Comparison of ENCODE assay signal across 8 cellular contexts in the genomic region with DNA sequence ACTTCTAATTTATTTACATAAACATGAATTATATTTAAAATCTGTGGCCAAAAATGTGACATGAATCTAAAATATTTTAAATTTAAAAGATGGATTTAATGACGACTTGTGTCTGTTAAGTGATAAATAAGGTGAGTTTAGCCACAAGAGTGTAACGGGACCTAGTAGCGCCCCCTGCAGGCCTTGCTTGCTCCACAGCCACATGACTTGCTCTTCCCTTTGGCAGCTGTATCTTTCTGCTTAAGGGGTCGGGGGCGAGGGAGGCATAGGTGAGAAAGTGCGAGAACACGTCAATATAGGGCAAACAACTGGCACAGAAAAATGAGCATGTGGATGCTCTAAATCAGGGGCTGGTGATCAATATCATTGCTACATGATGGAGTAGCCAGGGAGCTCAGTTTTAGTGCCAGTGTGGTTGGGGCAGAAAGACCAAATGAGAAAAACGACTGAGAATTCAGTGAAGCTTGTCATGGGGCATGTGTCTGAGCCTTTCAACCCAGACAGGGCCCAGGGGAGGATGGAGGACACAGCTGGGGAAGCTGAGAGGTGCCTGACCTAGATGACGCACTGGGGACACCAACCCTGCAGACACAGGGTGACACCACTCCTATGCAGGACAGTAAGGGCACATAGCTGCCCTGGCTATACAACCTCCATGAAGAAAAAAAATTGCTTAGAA. TPM values are rescaled to one million over a fixed set of nuclear protein-coding genes. Genes with fewer than 3 reads are reported as not detected.
DNase-seq lines count a peak whose midpoint lies in the region; ATAC-seq and TF ChIP-seq lines count a peak whose summit lies in the region.

No MANE protein-coding gene starts in this region.

- H3K36me3 Mint-ChIP-seq in activated CD8-positive, alpha-beta T cell treated with anti-CD3 and anti-CD28 coated beads for 36 hours (ENCODE audit: low read depth) = peaks cover 37% of the 10 kb centered on the region

- H3K4me3 Mint-ChIP-seq in activated CD8-positive, alpha-beta T cell treated with anti-CD3 and anti-CD28 coated beads for 36 hours = no peak overlapping the region

- H3K9me3 ChIP-seq in esophagus squamous epithelium (no peaks in the 10 kb centered on the region), osteoblast (ENCODE audit: low read depth, low read length) (no peaks in the 10 kb centered on the region), upper lobe of right lung (no peaks in the 10 kb centered on the region)

- CTCF ChIA-PET in activated CD8-positive, alpha-beta T cell treated with anti-CD3 and anti-CD28 coated beads for 36 hours (lab: Charles Lee) = interaction anchor here (0.8 to 13.6 kb wide), 25 partner anchors 9 to 346 kb away, joined by 3 to 155 read pairs (median 4); no protein-coding TSS in a partner anchor

- H3K4me1 ChIP-seq in esophagus squamous epithelium = no peaks in the 10 kb centered on the region
- H3K4me1 ChIP-seq in osteoblast (ENCODE audit: insufficient read depth, low read length) = no peaks in the 10 kb centered on the region
- no peaks in the 10 kb centered on the region for H3K4me1 ChIP-seq in upper lobe of right lung

- H2AFZ ChIP-seq in osteoblast (ENCODE audit: low read length) = no peak overlapping the region

- no peaks in the 10 kb centered on the region for H3K79me2 ChIP-seq in osteoblast (ENCODE audit: insufficient read depth, low read length)

- no peak for ATAC-seq in activated CD8-positive, alpha-beta T cell treated with anti-CD3 and anti-CD28 coated beads for 36 hours
- ATAC-seq in upper lobe of right lung = peak; percentile 79

- H3K9me3 Mint-ChIP-seq in activated CD8-positive, alpha-beta T cell treated with anti-CD3 and anti-CD28 coated beads for 36 hours = no peaks in the 10 kb centered on the region

- DNase-seq in DMS153 treated with DMSO at 0.1 percent for 48 hours (lab: John Stamatoyannopoulos, UW; ENCODE audit: unreplicated experiment) = peak; percentile 6
- no peak for DNase-seq in DMS153 (lab: John Stamatoyannopoulos, UW)
- DNase-seq in NAMALWA (ENCODE audit: low spot score) = peak; percentile 64
- DNase-seq in activated CD8-positive, alpha-beta T cell treated with anti-CD3 and anti-CD28 coated beads for 36 hours = peak; percentile 85
- no peak for DNase-seq in esophagus squamous epithelium (lab: John Stamatoyannopoulos, UW)
- DNase-seq in osteoblast (ENCODE audit: insufficient read length, low spot score, missing footprints) = no peak
- peak; percentile 85 for DNase-seq in upper lobe of right lung
- no peak for DNase-seq in NCI-H2107 (lab: John Stamatoyannopoulos, UW)

- POLR2A ChIA-PET in activated CD8-positive, alpha-beta T cell treated with anti-CD3 and anti-CD28 coated beads for 36 hours (lab: Charles Lee) = no interaction called here

- intact Hi-C loops in activated CD8-positive, alpha-beta T cell treated with anti-CD3 and anti-CD28 coated beads for 36 hours (cut with micrococcal nuclease) = no loop called here
- intact Hi-C loops in esophagus squamous epithelium (cut with DNase I) = no loop called here
- intact Hi-C loops in upper lobe of right lung (cut with DNase I) = no loop called here

- no peak for TF ChIP-seq POLR2A in esophagus squamous epithelium (IDR thresholded peaks at IDR 0.05)

- peaks cover 0 to 96% (median 5%) of the 10 kb centered on the region in 3 donors for H3K36me3 ChIP-seq in esophagus squamous epithelium
- H3K36me3 ChIP-seq in osteoblast (ENCODE audit: insufficient read depth, low read length) = peaks cover 40% of the 10 kb centered on the region
- peaks cover 64% of the 10 kb centered on the region for H3K36me3 ChIP-seq in upper lobe of right lung

- no peak overlapping the region for H3K4me2 ChIP-seq in osteoblast (ENCODE audit: insufficient read depth, low read length)

- H3K27ac ChIP-seq in esophagus squamous epithelium = no peak overlapping the region
- no peak overlapping the region for H3K27ac ChIP-seq in osteoblast (ENCODE audit: low read depth, low read length)
- H3K27ac ChIP-seq in upper lobe of right lung = no peak overlapping the region

- no peaks in the 10 kb centered on the region for H4K20me1 ChIP-seq in osteoblast (ENCODE audit: insufficient read depth, low read length)

- no peaks in the 10 kb centered on the region for H3K27me3 Mint-ChIP-seq in activated CD8-positive, alpha-beta T cell treated with anti-CD3 and anti-CD28 coated beads for 36 hours

- peak; percentile 67 for TF ChIP-seq CTCF in activated CD8-positive, alpha-beta T cell treated with anti-CD3 and anti-CD28 coated beads for 36 hours (IDR thresholded peaks at IDR 0.05)
- peak; percentile 19 to 63 (median 53) for TF ChIP-seq CTCF in esophagus squamous epithelium (IDR thresholded peaks at IDR 0.05)
- peak; percentile 74 for TF ChIP-seq CTCF in osteoblast (IDR thresholded peaks at IDR 0.05; ENCODE audit: extremely low read depth, low read depth, low read length)
- TF ChIP-seq CTCF in upper lobe of right lung (IDR thresholded peaks at IDR 0.05) = peak; percentile 72

- no peak overlapping the region for H3K27ac Mint-ChIP-seq in activated CD8-positive, alpha-beta T cell treated with anti-CD3 and anti-CD28 coated beads for 36 hours

- H3K4me3 ChIP-seq in esophagus squamous epithelium (no peak overlapping the region), osteoblast (ENCODE audit: insufficient read depth, low read length) (no peak overlapping the region), upper lobe of right lung (no peak overlapping the region)

- H3K27me3 ChIP-seq in esophagus squamous epithelium (no peaks in the 10 kb centered on the region), osteoblast (ENCODE audit: insufficient read depth, low read length) (no peaks in the 10 kb centered on the region), upper lobe of right lung (no peaks in the 10 kb centered on the region)

- 62 to 67% methylated on average over 9 of the region's 9 CpGs for WGBS in esophagus squamous epithelium, 2 donors

- no peaks in the 10 kb centered on the region for H3K4me1 Mint-ChIP-seq in activated CD8-positive, alpha-beta T cell treated with anti-CD3 and anti-CD28 coated beads for 36 hours (ENCODE audit: low read depth)

RNA-seq across cellular contexts. Expression of gene PAXIP1, which starts 49.8 kb away (rescaled TPM):
- total RNA-seq in activated CD8-positive, alpha-beta T cell treated with anti-CD3 and anti-CD28 coated beads for 36 hours = 10 to 100 TPM; 20.5 to 23.9 TPM
- 10 to 100 TPM in 2 of 4 donors, 1 to 10 TPM in 2; 5.8 to 15.4 (median 11.3) TPM for total RNA-seq in esophagus squamous epithelium
- total RNA-seq in osteoblast = 9.4 and 10.5 TPM in 2 replicates
- 11.8 TPM for total RNA-seq in upper lobe of right lung

Comparison
In these comparisons a context has a peak if more than half of its experiments do, and no peak if none do; other contexts are left out.
1. DNase-seq: peak in DMS153 treated with DMSO at 0.1 percent for 48 hours (single experiment), NAMALWA (single experiment), activated CD8-positive, alpha-beta T cell treated with anti-CD3 and anti-CD28 coated beads for 36 hours (single experiment) and upper lobe of right lung (single experiment); none in DMS153 (single experiment), esophagus squamous epithelium (single experiment), osteoblast (single experiment) and NCI-H2107 (single experiment).
2. Peak in every context shown above with its lines, with median percentiles within 50 percentile points of each other: CTCF ChIP-seq.